8 cellular contexts compared by ENCODE assay signal in genomic region chr7:121278120-121279021, GRCh38. TPM values are rescaled to one million over a fixed set of nuclear protein-coding genes. Genes with fewer than 3 reads are reported as not detected.
DNase-seq lines count a peak whose midpoint lies in the region; ATAC-seq and TF ChIP-seq lines count a peak whose summit lies in the region.

No MANE protein-coding gene starts in this region.

- H3K27me3 Mint-ChIP-seq in neural progenitor cell (ENCODE audit: insufficient read depth, low read depth), result no peaks in the 10 kb centered on the region

- DNase-seq in AG08395 (ENCODE audit: low spot score) (peak; percentile 61), amniotic epithelial cell (ENCODE audit: low read depth) (peak; percentile 72), neural progenitor cell (ENCODE audit: low spot score) (no peak), NK-92 (lab: John Stamatoyannopoulos, UW; ENCODE audit: unreplicated experiment) (no peak), hepatocyte (ENCODE audit: low spot score) (no peak), left ventricle myocardium superior (no peak)

- H3F3A ChIP-seq in neural progenitor cell (ENCODE audit: low read depth), result no peaks in the 10 kb centered on the region

- H3K9ac ChIP-seq in neural progenitor cell, result no peak overlapping the region

- intact Hi-C loops in left ventricle myocardium superior (cut with micrococcal nuclease), result no loop called here

- H3K4me1 ChIP-seq in neural progenitor cell, result no peaks in the 10 kb centered on the region
- H3K4me1 ChIP-seq in hepatocyte (ENCODE audit: insufficient read depth), result no peaks in the 10 kb centered on the region

- H3K27me3 ChIP-seq in neural progenitor cell, result no peaks in the 10 kb centered on the region
- no peaks in the 10 kb centered on the region for H3K27me3 ChIP-seq in hepatocyte

- H3K36me3 Mint-ChIP-seq in neural progenitor cell, result no peaks in the 10 kb centered on the region

- peak; percentile 99 for ATAC-seq in GM19438 (IDR thresholded peaks at IDR 0.05; ENCODE audit: low read depth, unreplicated experiment)
- peak; percentile 99 for ATAC-seq in HG03280 (IDR thresholded peaks at IDR 0.05; ENCODE audit: unreplicated experiment)
- no peak for ATAC-seq in left ventricle myocardium superior

- H2AFZ ChIP-seq in neural progenitor cell (replicated peaks) (no peak overlapping the region), hepatocyte (no peak overlapping the region)

- H3K4me3 ChIP-seq in neural progenitor cell (no peak overlapping the region), hepatocyte (no peak overlapping the region)

- H4K20me1 ChIP-seq in neural progenitor cell (ENCODE audit: low read depth), result no peaks in the 10 kb centered on the region
- H4K20me1 ChIP-seq in hepatocyte (ENCODE audit: insufficient read depth, poor library complexity, severe bottlenecking), result no peaks in the 10 kb centered on the region

- H3K27ac ChIP-seq in neural progenitor cell, result no peak overlapping the region
- H3K27ac ChIP-seq in hepatocyte, result no peak overlapping the region

- H3K36me3 ChIP-seq in neural progenitor cell (no peaks in the 10 kb centered on the region), hepatocyte (replicated peaks; ENCODE audit: insufficient read depth, low read depth) (no peaks in the 10 kb centered on the region)

- no peak overlapping the region for H3K27ac Mint-ChIP-seq in neural progenitor cell

- H3K79me2 ChIP-seq in neural progenitor cell (ENCODE audit: low read depth) (no peaks in the 10 kb centered on the region), hepatocyte (no peaks in the 10 kb centered on the region)

- 77% methylated on average over 2 of the region's 2 CpGs for WGBS in hepatocyte (ENCODE audit: low lambda C conversion rate, missing lambda C conversion rate)

- H3K4me3 Mint-ChIP-seq in neural progenitor cell, result no peak overlapping the region

- H3K9me3 ChIP-seq in neural progenitor cell (ENCODE audit: low read depth) (no peaks in the 10 kb centered on the region), hepatocyte (ENCODE audit: low read depth) (no peaks in the 10 kb centered on the region)

- no peaks in the 10 kb centered on the region for H3K9me2 ChIP-seq in hepatocyte (replicated peaks; ENCODE audit: insufficient read depth)

- no peak overlapping the region for H3K4me2 ChIP-seq in neural progenitor cell
- no peak overlapping the region for H3K4me2 ChIP-seq in hepatocyte

- no peaks in the 10 kb centered on the region for H3K9me3 Mint-ChIP-seq in neural progenitor cell

- H3K4me1 Mint-ChIP-seq in neural progenitor cell, result peaks cover 3% of the 10 kb centered on the region

- TF ChIP-seq CTCF in neural progenitor cell (IDR thresholded peaks at IDR 0.05) (no peak), hepatocyte (IDR thresholded peaks at IDR 0.05; ENCODE audit: poor library complexity) (no peak)

RNA-seq across cellular contexts. Expression of gene WNT16, which starts 50.4 kb away (rescaled TPM):
- total RNA-seq in neural progenitor cell (ENCODE audit: low replicate concordance) (0.03 TPM in 1 of 2 replicates, not detected in the other), hepatocyte (1.7 and 2.8 TPM in 2 replicates), left ventricle myocardium superior (not detected)
- 0.52 and 0.58 TPM in 2 replicates for polyA plus RNA-seq in hepatocyte

Comparison
In these comparisons a context has a peak if more than half of its experiments do, and no peak if none do; other contexts are left out.
1. DNase-seq: peak in AG08395 (single experiment) and amniotic epithelial cell (single experiment); none in neural progenitor cell (single experiment), NK-92 (single experiment), hepatocyte (single experiment) and left ventricle myocardium superior (single experiment).